In genomic region chr20:10667560-10668167, GRCh38 we compare ENCODE assay signal across 13 cellular contexts. TPM values are rescaled to one million over a fixed set of nuclear protein-coding genes. Genes with fewer than 3 reads are reported as not detected.
DNase-seq lines count a peak whose midpoint lies in the region; ATAC-seq and TF ChIP-seq lines count a peak whose summit lies in the region.
"Had no signal": no experiment of that assay in that cellular context is flagged by ENCODE, and none has a peak within 500 bp of the region (broad histone marks: within the 10 kb centered on the region; RNA-seq: fewer than 3 reads in every experiment).

No MANE protein-coding gene starts in this region.

- H3K79me2 ChIP-seq in neural progenitor cell (ENCODE audit: low read depth): peaks cover 95% of the 10 kb centered on the region

- peak overlapping the region; percentile 58 to 76 for H3K27ac ChIP-seq in right atrium auricular region
- peak overlapping the region; percentile 61 for H3K27ac ChIP-seq in ectodermal cell (ENCODE audit: insufficient read depth, low read depth, low read length, poor library complexity, severe bottlenecking)
- peak overlapping the region; percentile 90 for H3K27ac ChIP-seq in neural progenitor cell

- H3K27me3 Mint-ChIP-seq in neural progenitor cell (ENCODE audit: insufficient read depth, low read depth): no peaks in the 10 kb centered on the region

- H3K36me3 Mint-ChIP-seq in neural progenitor cell: peaks cover 39% of the 10 kb centered on the region

- DNase-seq in right atrium auricular region (ENCODE audit: low spot score) (peak; percentile 9), Right ventricle myocardium inferior (ENCODE audit: missing footprints) (no peak), neural progenitor cell (ENCODE audit: low spot score) (peak; percentile 81), mesenteric fat pad (ENCODE audit: low spot score) (no peak), germinal center (ENCODE audit: low spot score) (no peak)
- DNase-seq: activated CD4-positive, alpha-beta T cell treated with anti-CD3 and anti-CD28 coated beads for 48 hours; DMS53; hippocampal formation had no signal

- WGBS in ectodermal cell, 2 experiments: 42 to 60% methylated on average over 6 of the region's 6 CpGs

- H3K9ac ChIP-seq in neural progenitor cell: no peak overlapping the region

- no peaks in the 10 kb centered on the region for H3K9me3 ChIP-seq in right atrium auricular region
- no peaks in the 10 kb centered on the region for H3K9me3 ChIP-seq in ectodermal cell (ENCODE audit: control insufficient read depth, low read length)
- H3K9me3 ChIP-seq in neural progenitor cell (ENCODE audit: low read depth): no peaks in the 10 kb centered on the region

- intact Hi-C loops in Right ventricle myocardium inferior (cut with DNase I): no loop called here

- peak overlapping the region in 1 of 2 donors; percentile 33 for H3K4me3 ChIP-seq in right atrium auricular region
- H3K4me3 ChIP-seq in ectodermal cell (ENCODE audit: insufficient read depth, low read depth, low read length): peak overlapping the region; percentile 8
- H3K4me3 ChIP-seq in neural progenitor cell: peak overlapping the region; percentile 14

- peaks cover 61% of the 10 kb centered on the region for H3F3A ChIP-seq in neural progenitor cell (ENCODE audit: low read depth)

- H3K4me1 ChIP-seq in right atrium auricular region (peaks cover 0 to 84% of the 10 kb centered on the region in 2 donors), ectodermal cell (ENCODE audit: control insufficient read depth, insufficient read depth, low read length) (peaks cover 65% of the 10 kb centered on the region), neural progenitor cell (peaks cover 83% of the 10 kb centered on the region)

- peak overlapping the region; percentile 93 for H3K4me2 ChIP-seq in neural progenitor cell

- peaks cover 100% of the 10 kb centered on the region for H4K20me1 ChIP-seq in neural progenitor cell (ENCODE audit: low read depth)

- H3K27me3 ChIP-seq in right atrium auricular region (no peaks in the 10 kb centered on the region), ectodermal cell (ENCODE audit: control insufficient read depth, insufficient read depth, low read length, poor library complexity, severe bottlenecking) (no peaks in the 10 kb centered on the region), neural progenitor cell (no peaks in the 10 kb centered on the region)

- H2AFZ ChIP-seq in neural progenitor cell (replicated peaks): no peak overlapping the region

- peaks cover 84% of the 10 kb centered on the region for H3K4me1 Mint-ChIP-seq in neural progenitor cell

- H3K4me3 Mint-ChIP-seq in neural progenitor cell: peak overlapping the region; percentile 73
- H3K4me3 Mint-ChIP-seq: dendritic cell treated with granulocyte-macrophage colony-stimulating factor and Interleukin-4, amounts not matched to agents 40 ng/mL and 50 ng/mL, for 4 days had no signal

- TF ChIP-seq CTCF in right atrium auricular region (IDR thresholded peaks at IDR 0.05) (no peak), neural progenitor cell (IDR thresholded peaks at IDR 0.05) (no peak)

- peak overlapping the region; percentile 99 for H3K27ac Mint-ChIP-seq in neural progenitor cell
- H3K27ac Mint-ChIP-seq: dendritic cell treated with granulocyte-macrophage colony-stimulating factor and Interleukin-4, amounts not matched to agents 40 ng/mL and 50 ng/mL, for 4 days had no signal

- H3K36me3 ChIP-seq in right atrium auricular region (peaks cover 26% of the 10 kb centered on the region), ectodermal cell (ENCODE audit: control insufficient read depth, insufficient read depth, low read length) (peaks cover 19% of the 10 kb centered on the region), neural progenitor cell (peaks cover 13% of the 10 kb centered on the region)

- ATAC-seq in Right ventricle myocardium inferior: no peak
- no peak for ATAC-seq in GM21515 (IDR thresholded peaks at IDR 0.05; ENCODE audit: unreplicated experiment)
- ATAC-seq in HG02885 (IDR thresholded peaks at IDR 0.05; ENCODE audit: poor library complexity, unreplicated experiment): no peak
- ATAC-seq: HCT116 had no signal

- no peaks in the 10 kb centered on the region for H3K9me3 Mint-ChIP-seq in neural progenitor cell
- H3K9me3 Mint-ChIP-seq: dendritic cell treated with granulocyte-macrophage colony-stimulating factor and Interleukin-4, amounts not matched to agents 40 ng/mL and 50 ng/mL, for 4 days had no signal

RNA-seq across cellular contexts. Expression of gene JAG1, which starts 6.1 kb away (rescaled TPM):
- total RNA-seq in right atrium auricular region (10 to 100 TPM; 30.9 to 32.8 TPM), Right ventricle myocardium inferior (24.4 TPM), neural progenitor cell (ENCODE audit: low replicate concordance) (121 and 129 TPM in 2 replicates), mesenteric fat pad (96.7 TPM)
- 142 TPM for polyA plus RNA-seq in ectodermal cell (2013, experiment 1 of 4)
- polyA plus RNA-seq in ectodermal cell (2013, experiment 2 of 4): 162 TPM
- polyA plus RNA-seq in ectodermal cell (2013, experiment 3 of 4): 104 TPM
- 117 TPM for polyA plus RNA-seq in ectodermal cell (2013, experiment 4 of 4)

Comparison
In these comparisons a context has a peak if more than half of its experiments do, and no peak if none do; other contexts are left out.
1. DNase-seq: peak in right atrium auricular region (single experiment) and neural progenitor cell (single experiment); none in Right ventricle myocardium inferior (single experiment), mesenteric fat pad (single experiment) and germinal center (single experiment).
2. Peak in every context shown above with its lines, with median percentiles within 50 percentile points of each other: H3K27ac ChIP-seq.